ENCODE assay signal across 1 cellular context in genomic region chr14:53146739-53147138, GRCh38.
TF ChIP-seq lines count a peak whose summit lies in the region.

No MANE protein-coding gene starts in this region.

TF ChIP-seq in GM12878, 131 proteins besides CTCF, POLR2A, EP300 and RAD21:
- TF ChIP-seq CEBPB (IDR thresholded peaks at IDR 0.05; ENCODE audit: borderline replicate concordance in 1 of 2, low read depth in 2 of 2, low read length in 2 of 2) (no peak), NFIC (IDR thresholded peaks at IDR 0.05; ENCODE audit: low read depth, low read length) (no peak), BMI1 (IDR thresholded peaks at IDR 0.05; ENCODE audit: borderline replicate concordance) (no peak), EED (IDR thresholded peaks at IDR 0.05; ENCODE audit: low read depth) (no peak), ESRRA (IDR thresholded peaks at IDR 0.05; ENCODE audit: low read length) (no peak), HDGF (IDR thresholded peaks at IDR 0.05) (no peak), RBBP5 (conservative IDR thresholded peaks at IDR 0.05) (no peak), BCL11A (IDR thresholded peaks at IDR 0.05; ENCODE audit: low read depth, low read length) (no peak), ZNF217 (IDR thresholded peaks at IDR 0.05) (no peak), FOXM1 (IDR thresholded peaks at IDR 0.05; ENCODE audit: low read depth, low read length) (no peak)
- TF ChIP-seq, protein P1, sequence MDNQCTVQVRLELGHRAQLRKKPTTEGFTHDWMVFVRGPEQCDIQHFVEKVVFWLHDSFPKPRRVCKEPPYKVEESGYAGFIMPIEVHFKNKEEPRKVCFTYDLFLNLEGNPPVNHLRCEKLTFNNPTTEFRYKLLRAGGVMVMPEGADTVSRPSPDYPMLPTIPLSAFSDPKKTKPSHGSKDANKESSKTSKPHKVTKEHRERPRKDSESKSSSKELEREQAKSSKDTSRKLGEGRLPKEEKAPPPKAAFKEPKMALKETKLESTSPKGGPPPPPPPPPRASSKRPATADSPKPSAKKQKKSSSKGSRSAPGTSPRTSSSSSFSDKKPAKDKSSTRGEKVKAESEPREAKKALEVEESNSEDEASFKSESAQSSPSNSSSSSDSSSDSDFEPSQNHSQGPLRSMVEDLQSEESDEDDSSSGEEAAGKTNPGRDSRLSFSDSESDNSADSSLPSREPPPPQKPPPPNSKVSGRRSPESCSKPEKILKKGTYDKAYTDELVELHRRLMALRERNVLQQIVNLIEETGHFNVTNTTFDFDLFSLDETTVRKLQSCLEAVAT (IDR thresholded peaks at IDR 0.05), result no peak
